ENCODE assay signal across 9 cellular contexts in the genomic region with DNA sequence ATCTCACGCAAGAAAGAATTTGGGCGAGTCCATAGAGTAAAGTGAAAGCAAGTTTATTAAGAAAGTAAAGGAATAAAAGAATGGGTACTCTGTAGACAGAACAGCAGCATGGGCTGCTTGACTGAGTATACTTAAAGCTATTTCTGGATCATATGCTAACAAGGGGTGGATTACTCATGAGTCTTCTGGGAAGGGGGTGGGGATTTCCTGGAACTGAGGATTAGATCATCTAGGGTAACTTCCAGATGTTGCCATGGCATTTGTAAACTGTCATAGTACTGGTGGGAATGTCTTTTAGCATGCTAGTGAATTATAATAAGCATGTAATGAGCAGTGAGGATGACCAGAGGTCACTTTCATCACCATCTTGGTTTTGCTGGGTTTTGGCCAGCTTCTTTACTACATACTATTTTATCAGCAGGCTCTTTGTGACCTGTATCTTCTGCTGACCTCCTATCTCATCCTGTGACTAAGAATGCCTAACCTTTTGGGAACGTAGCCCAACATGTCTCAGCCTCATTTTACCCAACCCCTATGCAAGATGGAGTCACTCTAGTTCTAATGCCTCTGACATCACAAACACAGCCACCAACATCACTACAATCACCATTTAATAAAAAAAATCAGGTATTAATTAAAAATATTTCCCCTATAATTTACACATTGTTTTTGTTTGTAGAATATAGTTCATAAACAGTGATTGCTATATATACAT.
DNase-seq lines count a peak whose midpoint lies in the region; ATAC-seq and TF ChIP-seq lines count a peak whose summit lies in the region.
"Had no signal": no experiment of that assay in that cellular context is flagged by ENCODE, and none has a peak within 500 bp of the region (broad histone marks: within the 10 kb centered on the region; RNA-seq: fewer than 3 reads in every experiment).

No MANE protein-coding gene starts in this region.

- H3K4me2 ChIP-seq in DND-41 (ENCODE audit: insufficient read depth, low read length) (no peak overlapping the region), fibroblast of lung (ENCODE audit: extremely low read depth, insufficient read depth, low read length) (peak overlapping the region; percentile 40)

- H3K9me3 ChIP-seq in DND-41 (ENCODE audit: insufficient read depth, low read length, severe bottlenecking) (no peaks in the 10 kb centered on the region), fibroblast of lung (ENCODE audit: control insufficient read depth, insufficient read depth, low read depth, low read length) (no peaks in the 10 kb centered on the region)

- no peaks in the 10 kb centered on the region for H3K27me3 ChIP-seq in DND-41 (ENCODE audit: insufficient read depth, low read length, poor library complexity)
- no peaks in the 10 kb centered on the region for H3K27me3 ChIP-seq in fibroblast of lung (ENCODE audit: control insufficient read depth, insufficient read depth, low read length)

- H3K79me2 ChIP-seq in DND-41 (ENCODE audit: insufficient read depth, low read length) (no peaks in the 10 kb centered on the region), fibroblast of lung (ENCODE audit: control insufficient read depth, insufficient read depth, low read length) (no peaks in the 10 kb centered on the region)

- H3K36me3 ChIP-seq in DND-41 (ENCODE audit: insufficient read depth, low read length) (no peaks in the 10 kb centered on the region), fibroblast of lung (ENCODE audit: control insufficient read depth, insufficient read depth, low read length) (no peaks in the 10 kb centered on the region)

- H2AFZ ChIP-seq in DND-41 (ENCODE audit: low read depth, low read length) (no peak overlapping the region), fibroblast of lung (ENCODE audit: low read length) (no peak overlapping the region)

- no peak overlapping the region for H3K4me3 ChIP-seq in DND-41 (ENCODE audit: low read depth in 1 of 2, low read length in 2 of 2)
- peak overlapping the region in 1 of 4 experiments; percentile 33 for H3K4me3 ChIP-seq in fibroblast of lung (replicated peaks in 1 of 4; ENCODE audit: control extremely low read depth in 1 of 4, insufficient read depth in 1 of 4, low read depth in 3 of 4, low read length in 4 of 4)
- H3K4me3 ChIP-seq in retinal pigment epithelial cell (ENCODE audit: low read length) = no peak overlapping the region

- ATAC-seq in DND-41 (ENCODE audit: insufficient read depth, low read depth) = no peak
- ATAC-seq in GM21529 (IDR thresholded peaks at IDR 0.05; ENCODE audit: unreplicated experiment) = no peak

- DNase-seq in DND-41 (peak; percentile 25), OCI-M1 (lab: John Stamatoyannopoulos, UW) (peak; percentile 96), fibroblast of lung (ENCODE audit: low read depth in 2 of 2) (peak; percentile 97 to 98), retinal pigment epithelial cell (ENCODE audit: low read depth) (peak; percentile 71), NCI-H345 treated with DMSO at 0.1 percent for 48 hours (lab: John Stamatoyannopoulos, UW; ENCODE audit: unreplicated experiment) (no peak)
- no peak for DNase-seq in activated effector memory CD4-positive, alpha-beta T cell treated with Interleukin-2 at 50 U/mL for 16 hours
- DNase-seq in activated CD4-positive, CD25-positive, alpha-beta regulatory T cell treated with anti-CD3 and anti-CD28 coated beads, Interleukin-2, amount 50 U/mL, for 72 hours = no peak
- DNase-seq: activated B cell treated with CpG ODN at 0.5 μM for 24 hours had no signal

- H4K20me1 ChIP-seq in DND-41 (ENCODE audit: insufficient read depth, low read length) = no peaks in the 10 kb centered on the region
- no peaks in the 10 kb centered on the region for H4K20me1 ChIP-seq in fibroblast of lung (ENCODE audit: control insufficient read depth, extremely low read depth, insufficient read depth, low read length)

- H3K27ac ChIP-seq in DND-41 (ENCODE audit: low read length) = no peak overlapping the region
- H3K27ac ChIP-seq in fibroblast of lung (ENCODE audit: insufficient read depth, low read length) = peak overlapping the region; percentile 97

- no peak for TF ChIP-seq CTCF in DND-41 (IDR thresholded peaks at IDR 0.05; ENCODE audit: borderline replicate concordance, extremely low read depth, low read length, poor library complexity, severe bottlenecking)
- no peak for TF ChIP-seq CTCF in fibroblast of lung (conservative IDR thresholded peaks at IDR 0.05 in 1 of 2, IDR thresholded peaks at IDR 0.05 in 1 of 2; ENCODE audit: low read depth in 1 of 2, low read length in 2 of 2)
- TF ChIP-seq CTCF in retinal pigment epithelial cell (conservative IDR thresholded peaks at IDR 0.05; ENCODE audit: low read depth, low read length) = no peak

- H3K4me1 ChIP-seq in DND-41 (ENCODE audit: insufficient read depth, low read length) (no peaks in the 10 kb centered on the region), fibroblast of lung (ENCODE audit: control insufficient read depth, extremely low read depth, insufficient read depth, low read length) (peaks cover 3% of the 10 kb centered on the region)

- H3K9ac ChIP-seq in DND-41 (ENCODE audit: low read depth, low read length) (no peak overlapping the region), fibroblast of lung (ENCODE audit: insufficient read depth, low read length) (peak overlapping the region; percentile 32)

Comparison
In these comparisons a context has a peak if more than half of its experiments do, and no peak if none do; other contexts are left out.
1. DNase-seq: peak in DND-41 (single experiment), OCI-M1 (single experiment), fibroblast of lung (2 of 2) and retinal pigment epithelial cell (single experiment); none in activated effector memory CD4-positive, alpha-beta T cell treated with Interleukin-2 at 50 U/mL for 16 hours (single experiment), NCI-H345 treated with DMSO at 0.1 percent for 48 hours (single experiment) and activated CD4-positive, CD25-positive, alpha-beta regulatory T cell treated with anti-CD3 and anti-CD28 coated beads, Interleukin-2, amount 50 U/mL, for 72 hours (single experiment).